In genomic region chr22:40449676-40450035, GRCh38 we compare ENCODE assay signal across 1 cellular context.
TF ChIP-seq lines count a peak whose summit lies in the region.

No MANE protein-coding gene starts in this region.

TF ChIP-seq in GM23338, 12 proteins besides CTCF, POLR2A, EP300 and RAD21 (continued from another document):
- TF ChIP-seq ZNF331 (CRISPR knock-in tag; IDR thresholded peaks at IDR 0.05; ENCODE audit: low read depth) (no peak), ZNF114 (CRISPR knock-in tag; IDR thresholded peaks at IDR 0.05) (no peak), POLR2AphosphoS5 (IDR thresholded peaks at IDR 0.05; ENCODE audit: low read depth) (no peak), NANOG (IDR thresholded peaks at IDR 0.05; ENCODE audit: borderline replicate concordance) (no peak), CREB1 (CRISPR knock-in tag; IDR thresholded peaks at IDR 0.05; ENCODE audit: low read depth) (no peak), ETS1 (IDR thresholded peaks at IDR 0.05) (no peak)
TF ChIP-seq in GM23338: peak in this region for 0.
